In the genomic region with DNA sequence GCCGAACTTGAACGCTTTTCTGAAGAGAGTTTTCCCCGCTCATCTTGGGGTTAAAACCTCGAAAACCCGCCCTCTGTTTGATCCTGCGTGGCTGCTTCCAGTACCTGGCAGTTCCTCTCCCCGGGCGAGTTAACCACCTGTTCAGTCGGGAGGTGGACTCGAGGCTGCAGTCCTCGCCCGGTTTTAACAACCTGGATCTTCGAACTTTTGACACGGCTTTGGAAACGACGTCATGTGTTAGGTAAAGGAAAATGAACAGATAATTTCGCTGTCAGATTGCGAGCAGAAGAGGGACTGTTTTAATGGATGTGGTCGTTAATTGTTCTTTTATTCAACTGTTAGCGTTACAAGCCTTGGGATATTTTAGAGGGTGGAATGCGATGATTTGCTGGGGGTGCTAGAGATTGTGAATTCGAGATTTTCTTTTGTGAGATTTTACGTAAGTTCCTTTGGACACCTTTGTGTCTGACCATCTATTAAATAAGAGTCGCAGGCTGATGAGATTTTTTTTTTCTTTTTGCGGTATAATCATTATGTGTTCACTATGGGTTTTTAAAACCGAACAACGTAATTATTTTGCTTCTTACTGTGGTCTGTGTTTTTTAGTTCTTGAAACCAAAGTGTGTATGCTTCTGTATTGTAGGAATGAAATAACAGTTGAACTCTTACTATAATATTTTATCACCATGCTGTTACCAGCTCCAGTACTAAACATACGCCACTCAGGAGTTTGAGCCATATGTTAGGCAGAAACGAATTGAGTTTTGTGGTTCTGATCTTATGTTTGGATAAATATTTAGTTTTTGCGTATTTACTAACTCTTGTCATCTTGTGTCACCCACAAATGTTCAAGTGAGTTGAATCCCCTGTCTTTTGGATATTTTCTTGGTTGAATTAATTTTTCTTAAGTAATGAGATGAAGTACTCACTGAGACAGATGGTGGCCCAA, we compare ENCODE assay signal across 8 cellular contexts. TPM values are rescaled to one million over a fixed set of nuclear protein-coding genes. Genes with fewer than 3 reads are reported as not detected.
DNase-seq lines count a peak whose midpoint lies in the region; ATAC-seq and TF ChIP-seq lines count a peak whose summit lies in the region.

No MANE protein-coding gene starts in this region.

- ATAC-seq in activated CD4-positive, CD25-positive, alpha-beta regulatory T cell treated with anti-CD3 and anti-CD28 coated beads, Interleukin-2, amount 50 U/mL, for 24 hours: peak; percentile 3 to 8
- ATAC-seq in central memory CD8-positive, alpha-beta T cell (replicated peaks; ENCODE audit: extremely low read depth, poor library complexity, severe bottlenecking): no peak

- no peak for DNase-seq in activated CD4-positive, CD25-positive, alpha-beta regulatory T cell treated with anti-CD3 and anti-CD28 coated beads, Interleukin-2, amount 50 U/mL, for 72 hours
- DNase-seq in HFFc6 (peak; percentile 15), NCI-H69 (lab: John Stamatoyannopoulos, UW) (peak; percentile 92), suprapubic skin (ENCODE audit: low spot score in 2 of 2) (peak in 1 of 2 donors; percentile 80), COR-L47 (lab: John Stamatoyannopoulos, UW) (no peak)
- DNase-seq in central memory CD8-positive, alpha-beta T cell (ENCODE audit: low spot score in 2 of 2): no peak

- H3K36me3 Mint-ChIP-seq in HFFc6 (ENCODE audit: low read depth): peaks cover 42% of the 10 kb centered on the region
- peaks cover 21% of the 10 kb centered on the region for H3K36me3 Mint-ChIP-seq in central memory CD8-positive, alpha-beta T cell (ENCODE audit: insufficient read depth)

- H3K27ac ChIP-seq in liver (ENCODE audit: low read depth in 1 of 2, low read length in 2 of 2): peak overlapping the region; percentile 98 to 99
- H3K27ac ChIP-seq in suprapubic skin: peak overlapping the region; percentile 98

- H3K27me3 ChIP-seq in liver (ENCODE audit: control insufficient read depth in 4 of 4, insufficient read depth in 4 of 4, low read length in 3 of 4) (no peaks in the 10 kb centered on the region), suprapubic skin (no peaks in the 10 kb centered on the region)

- H3K4me1 ChIP-seq in liver (ENCODE audit: control insufficient read depth in 4 of 4, insufficient read depth in 4 of 4, low read length in 3 of 4): peaks cover 0 to 16% (median 3%) of the 10 kb centered on the region in 4 donors
- H3K4me1 ChIP-seq in suprapubic skin: peaks cover 25% of the 10 kb centered on the region

- H3K9me3 Mint-ChIP-seq in HFFc6: peaks cover 34% of the 10 kb centered on the region
- peaks cover 25% of the 10 kb centered on the region for H3K9me3 Mint-ChIP-seq in central memory CD8-positive, alpha-beta T cell

- no peaks in the 10 kb centered on the region for H3K27me3 Mint-ChIP-seq in HFFc6 (ENCODE audit: insufficient read depth)
- H3K27me3 Mint-ChIP-seq in central memory CD8-positive, alpha-beta T cell: peaks cover 2% of the 10 kb centered on the region

- H3K9ac ChIP-seq in liver (ENCODE audit: low read depth in 1 of 2, low read length in 2 of 2): peak overlapping the region; percentile 87 to 100

- TF ChIP-seq CTCF in HFFc6 (IDR thresholded peaks at IDR 0.05) (no peak), liver (IDR thresholded peaks at IDR 0.05; ENCODE audit: low read depth, low read length, missing input control) (no peak), suprapubic skin (IDR thresholded peaks at IDR 0.05) (no peak)

- H3K4me1 Mint-ChIP-seq in HFFc6 (ENCODE audit: low read depth): peaks cover 46% of the 10 kb centered on the region
- peaks cover 45% of the 10 kb centered on the region for H3K4me1 Mint-ChIP-seq in central memory CD8-positive, alpha-beta T cell

- no peak for TF ChIP-seq POLR2A in suprapubic skin (IDR thresholded peaks at IDR 0.05)

- TF ChIP-seq EP300 in suprapubic skin (IDR thresholded peaks at IDR 0.05): no peak

- H3K4me3 Mint-ChIP-seq in HFFc6: peak overlapping the region; percentile 97
- peak overlapping the region; percentile 96 for H3K4me3 Mint-ChIP-seq in central memory CD8-positive, alpha-beta T cell

- peak; percentile 23 to 47 for TF ChIP-seq RAD21 in liver (IDR thresholded peaks at IDR 0.05)

- H3K36me3 ChIP-seq in liver (ENCODE audit: control insufficient read depth in 4 of 4, insufficient read depth in 3 of 4, low read depth in 1 of 4, low read length in 3 of 4) (no peaks in the 10 kb centered on the region), suprapubic skin (no peaks in the 10 kb centered on the region)

- under 1% methylated on average over 30 of the region's 30 CpGs for WGBS in liver
- WGBS in suprapubic skin: 5% methylated on average over 22 of the region's 30 CpGs

- H3K4me3 ChIP-seq in liver (ENCODE audit: low read depth in 1 of 3, low read length in 3 of 3): peak overlapping the region; percentile 93 to 97 (median 96)
- H3K4me3 ChIP-seq in suprapubic skin: peak overlapping the region; percentile 91

- H3K9me3 ChIP-seq in liver (ENCODE audit: control insufficient read depth in 4 of 4, low read length in 3 of 4) (peaks cover 0 to 21% (median 5%) of the 10 kb centered on the region in 4 donors), suprapubic skin (no peaks in the 10 kb centered on the region)

- peak overlapping the region; percentile 91 for H3K27ac Mint-ChIP-seq in HFFc6
- peak overlapping the region; percentile 96 for H3K27ac Mint-ChIP-seq in central memory CD8-positive, alpha-beta T cell (ENCODE audit: low read depth)

TF ChIP-seq in liver, 16 proteins besides CTCF, POLR2A, EP300 and RAD21:
- TF ChIP-seq EGR1 (IDR thresholded peaks at IDR 0.05; ENCODE audit: low read depth in 2 of 2): peak in 1 of 2 donors; percentile 11
- TF ChIP-seq FOXA2 (IDR thresholded peaks at IDR 0.05): no peak
- peak; percentile 25 to 30 for TF ChIP-seq JUND (IDR thresholded peaks at IDR 0.05)
- TF ChIP-seq RXRA (IDR thresholded peaks at IDR 0.05): peak; percentile 71 to 73
- TF ChIP-seq HNF4G (IDR thresholded peaks at IDR 0.05): no peak
- TF ChIP-seq, protein P1, sequence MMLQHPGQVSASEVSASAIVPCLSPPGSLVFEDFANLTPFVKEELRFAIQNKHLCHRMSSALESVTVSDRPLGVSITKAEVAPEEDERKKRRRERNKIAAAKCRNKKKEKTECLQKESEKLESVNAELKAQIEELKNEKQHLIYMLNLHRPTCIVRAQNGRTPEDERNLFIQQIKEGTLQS (IDR thresholded peaks at IDR 0.05): no peak
- peak; percentile 89 for TF ChIP-seq TAF1 (conservative IDR thresholded peaks at IDR 0.05)
- TF ChIP-seq, protein P2, sequence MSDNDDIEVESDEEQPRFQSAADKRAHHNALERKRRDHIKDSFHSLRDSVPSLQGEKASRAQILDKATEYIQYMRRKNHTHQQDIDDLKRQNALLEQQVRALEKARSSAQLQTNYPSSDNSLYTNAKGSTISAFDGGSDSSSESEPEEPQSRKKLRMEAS (IDR thresholded peaks at IDR 0.05): peak; percentile 55
- peak; percentile 31 for TF ChIP-seq SP1 (IDR thresholded peaks at IDR 0.05)
- TF ChIP-seq, protein P3, sequence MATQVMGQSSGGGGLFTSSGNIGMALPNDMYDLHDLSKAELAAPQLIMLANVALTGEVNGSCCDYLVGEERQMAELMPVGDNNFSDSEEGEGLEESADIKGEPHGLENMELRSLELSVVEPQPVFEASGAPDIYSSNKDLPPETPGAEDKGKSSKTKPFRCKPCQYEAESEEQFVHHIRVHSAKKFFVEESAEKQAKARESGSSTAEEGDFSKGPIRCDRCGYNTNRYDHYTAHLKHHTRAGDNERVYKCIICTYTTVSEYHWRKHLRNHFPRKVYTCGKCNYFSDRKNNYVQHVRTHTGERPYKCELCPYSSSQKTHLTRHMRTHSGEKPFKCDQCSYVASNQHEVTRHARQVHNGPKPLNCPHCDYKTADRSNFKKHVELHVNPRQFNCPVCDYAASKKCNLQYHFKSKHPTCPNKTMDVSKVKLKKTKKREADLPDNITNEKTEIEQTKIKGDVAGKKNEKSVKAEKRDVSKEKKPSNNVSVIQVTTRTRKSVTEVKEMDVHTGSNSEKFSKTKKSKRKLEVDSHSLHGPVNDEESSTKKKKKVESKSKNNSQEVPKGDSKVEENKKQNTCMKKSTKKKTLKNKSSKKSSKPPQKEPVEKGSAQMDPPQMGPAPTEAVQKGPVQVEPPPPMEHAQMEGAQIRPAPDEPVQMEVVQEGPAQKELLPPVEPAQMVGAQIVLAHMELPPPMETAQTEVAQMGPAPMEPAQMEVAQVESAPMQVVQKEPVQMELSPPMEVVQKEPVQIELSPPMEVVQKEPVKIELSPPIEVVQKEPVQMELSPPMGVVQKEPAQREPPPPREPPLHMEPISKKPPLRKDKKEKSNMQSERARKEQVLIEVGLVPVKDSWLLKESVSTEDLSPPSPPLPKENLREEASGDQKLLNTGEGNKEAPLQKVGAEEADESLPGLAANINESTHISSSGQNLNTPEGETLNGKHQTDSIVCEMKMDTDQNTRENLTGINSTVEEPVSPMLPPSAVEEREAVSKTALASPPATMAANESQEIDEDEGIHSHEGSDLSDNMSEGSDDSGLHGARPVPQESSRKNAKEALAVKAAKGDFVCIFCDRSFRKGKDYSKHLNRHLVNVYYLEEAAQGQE (IDR thresholded peaks at IDR 0.05): peak; percentile 59
- TF ChIP-seq, protein P4, sequence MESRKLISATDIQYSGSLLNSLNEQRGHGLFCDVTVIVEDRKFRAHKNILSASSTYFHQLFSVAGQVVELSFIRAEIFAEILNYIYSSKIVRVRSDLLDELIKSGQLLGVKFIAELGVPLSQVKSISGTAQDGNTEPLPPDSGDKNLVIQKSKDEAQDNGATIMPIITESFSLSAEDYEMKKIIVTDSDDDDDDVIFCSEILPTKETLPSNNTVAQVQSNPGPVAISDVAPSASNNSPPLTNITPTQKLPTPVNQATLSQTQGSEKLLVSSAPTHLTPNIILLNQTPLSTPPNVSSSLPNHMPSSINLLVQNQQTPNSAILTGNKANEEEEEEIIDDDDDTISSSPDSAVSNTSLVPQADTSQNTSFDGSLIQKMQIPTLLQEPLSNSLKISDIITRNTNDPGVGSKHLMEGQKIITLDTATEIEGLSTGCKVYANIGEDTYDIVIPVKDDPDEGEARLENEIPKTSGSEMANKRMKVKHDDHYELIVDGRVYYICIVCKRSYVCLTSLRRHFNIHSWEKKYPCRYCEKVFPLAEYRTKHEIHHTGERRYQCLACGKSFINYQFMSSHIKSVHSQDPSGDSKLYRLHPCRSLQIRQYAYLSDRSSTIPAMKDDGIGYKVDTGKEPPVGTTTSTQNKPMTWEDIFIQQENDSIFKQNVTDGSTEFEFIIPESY (IDR thresholded peaks at IDR 0.05): peak; percentile 37
- peak; percentile 66 to 77 for TF ChIP-seq HNF4A (conservative IDR thresholded peaks at IDR 0.05)
- peak; percentile 19 for TF ChIP-seq FOXA1 (IDR thresholded peaks at IDR 0.05)
- TF ChIP-seq NR2F2 (IDR thresholded peaks at IDR 0.05): no peak
- TF ChIP-seq GABPA (IDR thresholded peaks at IDR 0.05 in 1 of 2, conservative IDR thresholded peaks at IDR 0.05 in 1 of 2): peak in 1 of 2 donors; percentile 26
- TF ChIP-seq YY1 (IDR thresholded peaks at IDR 0.05): peak; percentile 27

RNA-seq across cellular contexts. Expression of a gene that starts 1.2 kb away (rescaled TPM):
- total RNA-seq in HFFc6 (2021; fragmentation: NEBNext Ultra II Directional; extraction: Animal tissue kit (Norgen Biotek cat#: 25700)): 10 to 100 TPM; 60.3 to 73.8 (median 67.9) TPM
- total RNA-seq in liver: 10 to 100 TPM; 37.3 to 89.5 TPM
- 10 to 100 TPM; 25.2 to 26.8 TPM for polyA plus RNA-seq in liver
- 10 to 100 TPM; 19.9 to 30.7 (median 24.9) TPM for total RNA-seq in suprapubic skin

Comparison
In these comparisons a context has a peak if more than half of its experiments do, and no peak if none do; other contexts are left out.
1. DNase-seq: peak in HFFc6 (single experiment) and NCI-H69 (single experiment); none in activated CD4-positive, CD25-positive, alpha-beta regulatory T cell treated with anti-CD3 and anti-CD28 coated beads, Interleukin-2, amount 50 U/mL, for 72 hours (single experiment), central memory CD8-positive, alpha-beta T cell (0 of 2) and COR-L47 (single experiment).